9 cellular contexts compared by ENCODE assay signal in genomic region chr20:32018269-32019155, GRCh38. TPM values are rescaled to one million over a fixed set of nuclear protein-coding genes. Genes with fewer than 3 reads are reported as not detected.
DNase-seq lines count a peak whose midpoint lies in the region; ATAC-seq and TF ChIP-seq lines count a peak whose summit lies in the region.
"Had no signal": no experiment of that assay in that cellular context is flagged by ENCODE, and none has a peak within 500 bp of the region (broad histone marks: within the 10 kb centered on the region; RNA-seq: fewer than 3 reads in every experiment).

No MANE protein-coding gene starts in this region.

- H3K9me3 ChIP-seq in prostate gland = no peaks in the 10 kb centered on the region

- WGBS in prostate gland = under 1% methylated on average over 39 of the region's 67 CpGs

- H3K27ac ChIP-seq in foreskin keratinocyte = no peak overlapping the region
- H3K27ac ChIP-seq in prostate gland = no peak overlapping the region

- CTCF ChIA-PET in HEK293T (lab: Yijun Ruan, JAX) = interaction anchor here (0.6 to 1.5 kb wide), 3 partner anchors 8 to 80 kb away, joined by 3 to 7 read pairs (median 3); no protein-coding TSS in a partner anchor

- H3K4me1 ChIP-seq in foreskin keratinocyte (no peaks in the 10 kb centered on the region), prostate gland (replicated peaks) (no peaks in the 10 kb centered on the region)

- TF ChIP-seq POLR2A in prostate gland (IDR thresholded peaks at IDR 0.05) = no peak

- no peaks in the 10 kb centered on the region for H3K36me3 ChIP-seq in prostate gland

- peak; percentile 62 for ATAC-seq in foreskin keratinocyte
- ATAC-seq in GM18519 (IDR thresholded peaks at IDR 0.05; ENCODE audit: low FRiP score, unreplicated experiment) = no peak
- ATAC-seq in HG03571 (IDR thresholded peaks at IDR 0.05; ENCODE audit: unreplicated experiment) = no peak

- POLR2A ChIA-PET in HEK293T (lab: Yijun Ruan, JAX) = interaction anchor here (0.9 kb wide), 1 partner anchor 10 kb away, joined by 3 read pairs; no protein-coding TSS in a partner anchor

- H3K27me3 ChIP-seq in foreskin keratinocyte (peaks cover 81% of the 10 kb centered on the region), prostate gland (replicated peaks; ENCODE audit: insufficient read depth) (no peaks in the 10 kb centered on the region)

- H3K4me3 ChIP-seq in prostate gland = peak overlapping the region; percentile 38 to 44

- intact Hi-C loops in prostate gland (cut with DNase I) = no loop called here

- DNase-seq in AG08396 (ENCODE audit: low spot score) (peak; percentile 40), HEK293T (ENCODE audit: extremely low spot score) (peak; percentile 85), NCI-H748 (lab: John Stamatoyannopoulos, UW; ENCODE audit: unreplicated experiment) (peak; percentile 93), activated T-cell treated with anti-CD3 and anti-CD28 coated beads for 4 hours (peak; percentile 43), foreskin keratinocyte (no peak), prostate gland (ENCODE audit: low spot score) (peak; percentile 36)

- no peak for TF ChIP-seq CTCF in foreskin keratinocyte (conservative IDR thresholded peaks at IDR 0.05)
- no peak for TF ChIP-seq CTCF in prostate gland (IDR thresholded peaks at IDR 0.05)

TF ChIP-seq in HEK293T, 16 proteins besides CTCF, POLR2A, EP300 and RAD21:
- no peak for TF ChIP-seq ZNF384 (IDR thresholded peaks at IDR 0.05)
- TF ChIP-seq SP1 (IDR thresholded peaks at IDR 0.05) = peak; percentile 74
- TF ChIP-seq PKNOX1 (IDR thresholded peaks at IDR 0.05) = no peak
- no peak for TF ChIP-seq FOXK2 (IDR thresholded peaks at IDR 0.05)
- no peak for TF ChIP-seq HDGF (IDR thresholded peaks at IDR 0.05; ENCODE audit: borderline replicate concordance)
- TF ChIP-seq NFRKB (IDR thresholded peaks at IDR 0.05) = no peak

RNA-seq across cellular contexts. Expression of gene CCM2L, which starts 8.3 kb away (rescaled TPM):
- not detected in 2 replicates for total RNA-seq in foreskin keratinocyte
- polyA plus RNA-seq in foreskin keratinocyte = not detected in 2 replicates
- total RNA-seq in prostate gland = 1 to 10 TPM; 4.6 to 5.7 TPM

RNA-seq across cellular contexts. Expression of gene HCK, which starts 33.5 kb away (rescaled TPM):
- total RNA-seq in foreskin keratinocyte (not detected in 2 replicates), prostate gland (1 to 10 TPM; 3.1 to 6.0 TPM)
- not detected in 2 replicates for polyA plus RNA-seq in foreskin keratinocyte
- total RNA-seq: glomerular endothelial cell had no signal

RNA-seq across cellular contexts. Expression of gene XKR7, which starts 50.6 kb away (rescaled TPM):
- total RNA-seq in foreskin keratinocyte = not detected in 2 replicates
- polyA plus RNA-seq in foreskin keratinocyte = not detected in 2 replicates
- under 1 TPM in 1 of 2 donors, not detected in 1; 0.05 TPM for total RNA-seq in prostate gland
- total RNA-seq: glomerular endothelial cell had no signal

Comparison
In these comparisons a context has a peak if more than half of its experiments do, and no peak if none do; other contexts are left out.
1. DNase-seq: peak in AG08396 (single experiment), HEK293T (single experiment), NCI-H748 (single experiment), activated T-cell treated with anti-CD3 and anti-CD28 coated beads for 4 hours (single experiment) and prostate gland (single experiment); none in foreskin keratinocyte (0 of 2).